8 cellular contexts compared by ENCODE assay signal in genomic region chr14:35336171-35337073, GRCh38. TPM values are rescaled to one million over a fixed set of nuclear protein-coding genes. Genes with fewer than 3 reads are reported as not detected.
DNase-seq lines count a peak whose midpoint lies in the region; FAIRE-seq and TF ChIP-seq lines count a peak whose summit lies in the region.

No MANE protein-coding gene starts in this region.

- no TSS peak for BruUV-seq in mammary epithelial cell (replicated peaks; lab: Mats Ljungman, UMichigan)

- no peaks in the 10 kb centered on the region for H3K27me3 Mint-ChIP-seq in CD4-positive, alpha-beta memory T cell

- H3K4me3 Mint-ChIP-seq in CD4-positive, alpha-beta memory T cell, result peak overlapping the region in 1 of 8 donors; percentile 27

- no peaks in the 10 kb centered on the region for H3K79me2 ChIP-seq in mammary epithelial cell (ENCODE audit: insufficient read depth, low read length)

- FAIRE-seq in GM12891 (lab: Jason Lieb, UNC), result no peak

- no peaks in the 10 kb centered on the region for H3K36me3 ChIP-seq in mammary epithelial cell (ENCODE audit: insufficient read depth, low read length)
- H3K36me3 ChIP-seq in CD4-positive, alpha-beta memory T cell (ENCODE audit: insufficient read depth, low read length), result no peaks in the 10 kb centered on the region

- dilution Hi-C loops in mammary epithelial cell (cut with HindIII; ENCODE audit: low sequenced_read_pairs), result loop anchor here (5.0 kb wide), 2 partner anchors 66 to 69 kb away; partner anchors contain the start of gene NFKBIA

- TF ChIP-seq POLR2A in GM12891 (IDR thresholded peaks at IDR 0.05; ENCODE audit: low read depth, low read length), result no peak

- WGBS in mammary epithelial cell (ENCODE audit: low coverage, missing lambda C conversion rate), result 4% methylated on average over 23 of the region's 26 CpGs

- POLR2A ChIA-PET in CD4-positive, alpha-beta memory T cell (lab: Charles Lee; ENCODE audit: partially characterized antibody), result no interaction called here

- CTCF ChIA-PET in mammary epithelial cell (lab: Charles Lee; ENCODE audit: low non-redundant PET), result no interaction called here
- CTCF ChIA-PET in CD4-positive, alpha-beta memory T cell (lab: Charles Lee; ENCODE audit: partially characterized antibody), result no interaction called here

- H3K27ac Mint-ChIP-seq in CD4-positive, alpha-beta memory T cell, result peak overlapping the region in 3 of 7 donors; percentile 40 to 79 (median 52)

- peak overlapping the region; percentile 80 for H2AFZ ChIP-seq in mammary epithelial cell (ENCODE audit: low read depth, low read length)

- in situ Hi-C loops in mammary epithelial cell (cut with MboI; ENCODE audit: low sequenced_read_pairs in 2 of 2), result no loop called here

- no peaks in the 10 kb centered on the region for H3K9me3 Mint-ChIP-seq in CD4-positive, alpha-beta memory T cell

- H3K4me1 ChIP-seq in mammary epithelial cell (ENCODE audit: insufficient read depth, low read length), result peaks cover 68% of the 10 kb centered on the region
- peaks cover 21% of the 10 kb centered on the region for H3K4me1 ChIP-seq in CD4-positive, alpha-beta memory T cell (ENCODE audit: insufficient read depth, low read length)

- peak overlapping the region; percentile 64 for H3K4me2 ChIP-seq in mammary epithelial cell (ENCODE audit: insufficient read depth, low read depth, low read length)

- no peaks in the 10 kb centered on the region for H4K20me1 ChIP-seq in mammary epithelial cell (ENCODE audit: insufficient read depth, low read length)

- peaks cover 17 to 31% (median 27%) of the 10 kb centered on the region in 4 donors for H3K4me1 Mint-ChIP-seq in CD4-positive, alpha-beta memory T cell

- intact Hi-C loops in mammary epithelial cell (cut with micrococcal nuclease), result loop anchor here (1.0 to 2.0 kb wide), 2 partner anchors 28 to 68 kb away; partner anchors contain the start of gene NFKBIA
- intact Hi-C loops in CD4-positive, alpha-beta memory T cell (cut with micrococcal nuclease), result no loop called here

- no peak for TF ChIP-seq CTCF in mammary epithelial cell (conservative IDR thresholded peaks at IDR 0.05 in 1 of 2, IDR thresholded peaks at IDR 0.05 in 1 of 2; ENCODE audit: extremely low read depth in 1 of 2, insufficient read depth in 1 of 2, low read depth in 1 of 2, low read length in 2 of 2)

- no peaks in the 10 kb centered on the region for H3K36me3 Mint-ChIP-seq in CD4-positive, alpha-beta memory T cell

- H3K27ac ChIP-seq in mammary epithelial cell (ENCODE audit: insufficient read depth, low read depth, low read length) (peak overlapping the region; percentile 86), skin epidermis (peak overlapping the region in 20 of 21 experiments; percentile 51 to 88 (median 80))
- H3K27ac ChIP-seq in CD4-positive, alpha-beta memory T cell (ENCODE audit: low read depth, low read length), result no peak overlapping the region

- H3K9me3 ChIP-seq in mammary epithelial cell (replicated peaks; ENCODE audit: insufficient read depth, low read length), result no peaks in the 10 kb centered on the region
- H3K9me3 ChIP-seq in CD4-positive, alpha-beta memory T cell (ENCODE audit: control insufficient read depth in 1 of 2, low read length in 2 of 2), result no peaks in the 10 kb centered on the region

- no peaks in the 10 kb centered on the region for H3K27me3 ChIP-seq in mammary epithelial cell (ENCODE audit: insufficient read depth, low read length)
- no peaks in the 10 kb centered on the region for H3K27me3 ChIP-seq in CD4-positive, alpha-beta memory T cell (ENCODE audit: insufficient read depth, low read length)

- H3K4me3 ChIP-seq in mammary epithelial cell (replicated peaks in 1 of 3; ENCODE audit: insufficient read depth in 1 of 3, low read depth in 2 of 3, low read length in 3 of 3), result peak overlapping the region in 2 of 3 experiments; percentile 3 to 23
- no peak overlapping the region for H3K4me3 ChIP-seq in skin epidermis
- H3K4me3 ChIP-seq in CD4-positive, alpha-beta memory T cell (ENCODE audit: low read length in 2 of 2), result no peak overlapping the region

- DNase-seq in M059J (ENCODE audit: low read depth), result peak; percentile 75
- peak; percentile 97 for DNase-seq in mammary epithelial cell
- peak; percentile 97 for DNase-seq in islet precursor cell
- DNase-seq in CD4-positive, alpha-beta memory T cell, result no peak
- no peak for DNase-seq in middle frontal gyrus (ENCODE audit: extremely low spot score, low spot score)
- no peak for DNase-seq in GM12891 (ENCODE audit: insufficient read length, low spot score)
- no peak for DNase-seq in GM19240 (ENCODE audit: insufficient read length, low spot score)

- H3K9ac ChIP-seq in mammary epithelial cell (ENCODE audit: insufficient read depth, low read length), result peak overlapping the region; percentile 51

TF ChIP-seq in GM12891, 5 proteins besides CTCF, POLR2A, EP300 and RAD21:
- TF ChIP-seq SPI1 (IDR thresholded peaks at IDR 0.05; ENCODE audit: low read depth, low read length) (no peak), POU2F2 (IDR thresholded peaks at IDR 0.05; ENCODE audit: low read depth, low read length) (no peak), POLR2AphosphoS5 (IDR thresholded peaks at IDR 0.05; ENCODE audit: low read depth, low read length) (no peak), TAF1 (IDR thresholded peaks at IDR 0.05; ENCODE audit: low read depth, low read length) (no peak), PAX5 (IDR thresholded peaks at IDR 0.05; ENCODE audit: insufficient read depth, low read length, severe bottlenecking) (no peak)

RNA-seq across cellular contexts. Expression of gene PSMA6, which starts 44.2 kb away (rescaled TPM):
- 378 and 505 TPM in 2 replicates for total RNA-seq in M059J (2014; rRNA removed; shearing (Covaris generic))
- total RNA-seq in mammary epithelial cell, result 100 to 1,000 TPM; 128 to 181 TPM
- 193 TPM for polyA plus RNA-seq in mammary epithelial cell
- polyA minus RNA-seq in mammary epithelial cell, result 165 TPM
- total RNA-seq in CD4-positive, alpha-beta memory T cell, result 10 to 100 TPM; 84.6 to 86.2 TPM
- polyA plus RNA-seq in CD4-positive, alpha-beta memory T cell, result 100 to 1,000 TPM; 329 to 413 TPM
- polyA plus RNA-seq in GM12891 (2012; ENCODE audit: low read depth, missing spikeins), result 354 TPM

Comparison
In these comparisons a context has a peak if more than half of its experiments do, and no peak if none do; other contexts are left out.
1. DNase-seq: peak in M059J (single experiment), mammary epithelial cell (single experiment) and islet precursor cell (single experiment); none in CD4-positive, alpha-beta memory T cell (0 of 5), middle frontal gyrus (single experiment), GM12891 (single experiment) and GM19240 (single experiment).
2. H3K4me3 ChIP-seq: peak in mammary epithelial cell (2 of 3); none in skin epidermis (0 of 7) and CD4-positive, alpha-beta memory T cell (0 of 2).